ENCODE assay signal across 19 cellular contexts in genomic region chr17:82740906-82741759, GRCh38. TPM values are rescaled to one million over a fixed set of nuclear protein-coding genes. Genes with fewer than 3 reads are reported as not detected.
A peak's percentile ranks its signal among the peaks of the same experiment; 100 is the strongest.
DNase-seq lines count a peak whose midpoint lies in the region; ATAC-seq, FAIRE-seq and TF ChIP-seq lines count a peak whose summit lies in the region.
"Had no signal": no experiment of that assay in that cellular context is flagged by ENCODE, and none has a peak within 500 bp of the region (broad histone marks: within the 10 kb centered on the region; RNA-seq: fewer than 3 reads in every experiment).

No MANE protein-coding gene starts in this region.

- H3K4me3 Mint-ChIP-seq in Caco-2 (ENCODE audit: unreplicated experiment) (peak overlapping the region; percentile 52), endodermal cell (no peak overlapping the region)
- H3K4me3 Mint-ChIP-seq in activated CD8-positive, alpha-beta T cell treated with anti-CD3 and anti-CD28 coated beads for 36 hours: no peak overlapping the region
- H3K4me3 Mint-ChIP-seq: activated naive CD8-positive, alpha-beta T cell; CD4-positive, CD25-positive, alpha-beta regulatory T cell; naive thymus-derived CD4-positive, alpha-beta T cell; T-helper 2 cell treated with Interferon-gamma antibody and Interleukin-4, amounts not matched to agents 5 μg/mL and 100 μg/mL, for 36 hours had no signal

- BruUV-seq in Caco-2 (replicated peaks; lab: Mats Ljungman, UMichigan) (no TSS peak), OCI-LY7 (replicated peaks; lab: Mats Ljungman, UMichigan) (no TSS peak), HepG2 (replicated peaks; lab: Mats Ljungman, UMichigan) (TSS peak; percentile 18)

- peak overlapping the region; percentile 59 for H3K27ac Mint-ChIP-seq in Caco-2 (ENCODE audit: unreplicated experiment)
- no peak overlapping the region for H3K27ac Mint-ChIP-seq in endodermal cell
- no peak overlapping the region for H3K27ac Mint-ChIP-seq in activated CD8-positive, alpha-beta T cell treated with anti-CD3 and anti-CD28 coated beads for 36 hours
- H3K27ac Mint-ChIP-seq: activated naive CD8-positive, alpha-beta T cell; activated T-helper 2 cell treated with anti-CD3 and anti-CD28 coated beads, Interferon-gamma antibody, Interleukin-2, Interleukin-4, amounts not matched to agents 10 μg/mL and 5 μg/mL and 100 μg/mL, durations not matched to agents 14 hours and 24 hours and 36 hours; CD4-positive, CD25-positive, alpha-beta regulatory T cell; T-helper 2 cell treated with Interferon-gamma antibody and Interleukin-4, amounts not matched to agents 5 μg/mL and 100 μg/mL, for 36 hours had no signal

- H3K36me3 Mint-ChIP-seq in Caco-2 (ENCODE audit: insufficient read depth, unreplicated experiment) (peaks cover 80% of the 10 kb centered on the region), endodermal cell (ENCODE audit: low read depth) (peaks cover 69% of the 10 kb centered on the region)
- H3K36me3 Mint-ChIP-seq in activated CD8-positive, alpha-beta T cell treated with anti-CD3 and anti-CD28 coated beads for 36 hours (ENCODE audit: low read depth): peaks cover 20% of the 10 kb centered on the region

- H3K36me3 ChIP-seq in Caco-2 (ENCODE audit: control insufficient read depth, insufficient read depth, low read length) (peaks cover 21% of the 10 kb centered on the region), OCI-LY7 (ENCODE audit: insufficient read depth, low read length) (peaks cover 71% of the 10 kb centered on the region), endodermal cell (ENCODE audit: control insufficient read depth, insufficient read depth, low read length) (peaks cover 66% of the 10 kb centered on the region), HepG2 (replicated peaks in 1 of 2; ENCODE audit: control insufficient read depth in 1 of 2, insufficient read depth in 2 of 2, low read length in 2 of 2) (peaks cover 19 to 40% of the 10 kb centered on the region in 2 experiments)

- H3K4me1 ChIP-seq in Caco-2: peaks cover 12% of the 10 kb centered on the region; the same call in 1 of the 2 replicates
- H3K4me1 ChIP-seq in OCI-LY7 (ENCODE audit: insufficient read depth, low read length, poor library complexity, severe bottlenecking): no peaks in the 10 kb centered on the region
- no peaks in the 10 kb centered on the region for H3K4me1 ChIP-seq in endodermal cell (ENCODE audit: control insufficient read depth, insufficient read depth, low read length)
- peaks cover 58% of the 10 kb centered on the region for H3K4me1 ChIP-seq in HepG2 (ENCODE audit: insufficient read depth, low read length)

- H3K4me3 ChIP-seq in Caco-2 (ENCODE audit: low read depth, low read length) (no peak overlapping the region), OCI-LY7 (ENCODE audit: low read depth, low read length, poor library complexity, severe bottlenecking) (no peak overlapping the region), endodermal cell (ENCODE audit: low read length) (peak overlapping the region; percentile 38), HepG2 (replicated peaks in 1 of 3; ENCODE audit: insufficient read depth in 1 of 3, low read depth in 2 of 3, low read length in 3 of 3) (no peak overlapping the region)
- H3K4me3 ChIP-seq: right atrium auricular region, upper lobe of left lung had no signal

- TF ChIP-seq EP300 in HepG2 (IDR thresholded peaks at IDR 0.05; ENCODE audit: low read depth in 2 of 2, low read length in 2 of 2): peak; percentile 85 to 87; a peak in 3 of 4 replicates
- TF ChIP-seq EP300 in HepG2 (CRISPR knock-in tag; IDR thresholded peaks at IDR 0.05; ENCODE audit: borderline replicate concordance): peak; percentile 85

- no peak overlapping the region for H3K27ac ChIP-seq in OCI-LY7 (ENCODE audit: low read depth, low read length, poor library complexity, severe bottlenecking)
- H3K27ac ChIP-seq in endodermal cell (ENCODE audit: low read depth, low read length): no peak overlapping the region
- H3K27ac ChIP-seq in HepG2 (ENCODE audit: extremely low read length, insufficient read depth, low read length): peak overlapping the region; percentile 74
- H3K27ac ChIP-seq: right atrium auricular region, upper lobe of left lung had no signal

- in situ Hi-C loops in HepG2 (cut with HindIII; ENCODE audit: extremely low pct_ligation_motif_present, low pct_unique_long_range_greater_than_20kb): no loop called here

- POLR2A ChIA-PET in Caco-2 (lab: Charles Lee) (interaction anchor here (0.6 kb wide), 1 partner anchor 338 kb away, joined by 3 read pairs; the partner anchor contains the start of gene METRNL), OCI-LY7 (lab: Charles Lee) (interaction anchor here (0.6 kb wide), 1 partner anchor 13 kb away, joined by 3 read pairs; no protein-coding TSS in a partner anchor), HepG2 (lab: Yijun Ruan, JAX) (interaction anchor here (0.6 to 2.3 kb wide), 6 partner anchors 10 to 348 kb away, joined by 3 to 16 read pairs (median 3); partner anchors contain the start of gene FN3KRP)
- POLR2A ChIA-PET in activated CD8-positive, alpha-beta T cell treated with anti-CD3 and anti-CD28 coated beads for 36 hours (lab: Charles Lee): interaction anchor here (0.5 kb wide), 1 partner anchor 290 kb away, joined by 3 read pairs; the partner anchor contains the start of gene CYBC1

- DNase-seq in Caco-2 (peak; percentile 87 to 90), OCI-LY7 (ENCODE audit: low spot score) (peak; percentile 67), endodermal cell (no peak), HepG2 (ENCODE audit: low spot score) (peak; percentile 93), NCI-H2171 (lab: John Stamatoyannopoulos, UW) (no peak)
- no peak for DNase-seq in activated CD8-positive, alpha-beta T cell treated with anti-CD3 and anti-CD28 coated beads for 36 hours
- DNase-seq: activated CD8-positive, alpha-beta memory T cell treated with anti-CD3 and anti-CD28 coated beads, Interleukin-2, amount 50 U/mL, for 4 hours; CD4-positive, CD25-positive, alpha-beta regulatory T cell; effector CD4-positive, alpha-beta T cell; GF-D8; naive thymus-derived CD4-positive, alpha-beta T cell; NCI-H1048; NCI-H2029; upper lobe of left lung had no signal

- peak; percentile 68 for ATAC-seq in HepG2
- ATAC-seq in activated CD8-positive, alpha-beta T cell treated with anti-CD3 and anti-CD28 coated beads for 36 hours: no peak
- ATAC-seq in HG03442 (IDR thresholded peaks at IDR 0.05; ENCODE audit: unreplicated experiment): no peak
- ATAC-seq: naive thymus-derived CD4-positive, alpha-beta T cell had no signal

- H4K20me1 ChIP-seq in OCI-LY7 (ENCODE audit: insufficient read depth, low read length) (no peaks in the 10 kb centered on the region), HepG2 (ENCODE audit: insufficient read depth, low read length) (no peaks in the 10 kb centered on the region)

- TF ChIP-seq CTCF in Caco-2 (IDR thresholded peaks at IDR 0.05; ENCODE audit: insufficient read depth in 1 of 2, low read depth in 1 of 2, low read length in 1 of 2, severe bottlenecking in 1 of 2, unreplicated experiment in 1 of 2): no peak
- no peak for TF ChIP-seq CTCF in OCI-LY7 (conservative IDR thresholded peaks at IDR 0.05; ENCODE audit: low read length)
- no peak for TF ChIP-seq CTCF in endodermal cell (conservative IDR thresholded peaks at IDR 0.05)
- TF ChIP-seq CTCF in HepG2 (CRISPR knock-in tag; IDR thresholded peaks at IDR 0.05): no peak
- no peak for TF ChIP-seq CTCF in activated CD8-positive, alpha-beta T cell treated with anti-CD3 and anti-CD28 coated beads for 36 hours (IDR thresholded peaks at IDR 0.05)

- TF ChIP-seq POLR2A in HepG2 (IDR thresholded peaks at IDR 0.05; ENCODE audit: insufficient read depth in 1 of 2, low read depth in 2 of 2, low read length in 2 of 2): no peak

- peak; percentile 59; the same call in 1 of the 2 replicates for TF ChIP-seq RAD21 in HepG2 (CRISPR knock-in tag; IDR thresholded peaks at IDR 0.05)

- WGBS in endodermal cell (ENCODE audit: insufficient coverage in 1 of 2, insufficient read length in 1 of 2), 2 experiments: 94 to 100% methylated on average over 4 to 9 of the region's 10 CpGs
- 83% methylated on average over 10 of the region's 10 CpGs for WGBS in HepG2 (ENCODE audit: low lambda C conversion rate)

- H3K4me1 Mint-ChIP-seq in Caco-2 (ENCODE audit: low read depth, unreplicated experiment) (no peaks in the 10 kb centered on the region), endodermal cell (peaks cover 8% of the 10 kb centered on the region)
- H3K4me1 Mint-ChIP-seq in activated CD8-positive, alpha-beta T cell treated with anti-CD3 and anti-CD28 coated beads for 36 hours (ENCODE audit: low read depth): no peaks in the 10 kb centered on the region

- H3K9me3 Mint-ChIP-seq in Caco-2 (ENCODE audit: unreplicated experiment) (peaks cover 25% of the 10 kb centered on the region), endodermal cell (peaks cover 46% of the 10 kb centered on the region)
- peaks cover 15% of the 10 kb centered on the region for H3K9me3 Mint-ChIP-seq in activated CD8-positive, alpha-beta T cell treated with anti-CD3 and anti-CD28 coated beads for 36 hours

- no peak overlapping the region for H3K9ac ChIP-seq in endodermal cell (ENCODE audit: extremely low read depth, low read length, poor library complexity, severe bottlenecking)
- H3K9ac ChIP-seq in HepG2 (ENCODE audit: insufficient read depth, low read depth, low read length): peak overlapping the region; percentile 2; the same call in 1 of the 2 replicates

- CTCF ChIA-PET in Caco-2 (lab: Charles Lee) (interaction anchor here (0.5 kb wide), 1 partner anchor 136 kb away, joined by 4 read pairs; no protein-coding TSS in a partner anchor), OCI-LY7 (lab: Charles Lee; ENCODE audit: unreplicated experiment) (no interaction called here), HepG2 (lab: Yijun Ruan, JAX; ENCODE audit: low intra/inter-chr PET ratio, low total read pairs) (interaction anchor here (1.0 kb wide), 1 partner anchor 72 kb away, joined by 3 read pairs; no protein-coding TSS in a partner anchor)
- CTCF ChIA-PET in activated CD8-positive, alpha-beta T cell treated with anti-CD3 and anti-CD28 coated beads for 36 hours (lab: Charles Lee): interaction anchor here (0.9 kb wide), 1 partner anchor 14 kb away, joined by 3 read pairs; no protein-coding TSS in a partner anchor

- H3K4me2 ChIP-seq in OCI-LY7 (ENCODE audit: low read length) (no peak overlapping the region), HepG2 (ENCODE audit: low read depth, low read length) (peak overlapping the region; percentile 30; the same call in 1 of the 2 replicates)

- H3K27me3 Mint-ChIP-seq in Caco-2 (ENCODE audit: insufficient read depth, unreplicated experiment): no peaks in the 10 kb centered on the region
- peaks cover 2% of the 10 kb centered on the region for H3K27me3 Mint-ChIP-seq in endodermal cell (ENCODE audit: insufficient read depth)
- no peaks in the 10 kb centered on the region for H3K27me3 Mint-ChIP-seq in activated CD8-positive, alpha-beta T cell treated with anti-CD3 and anti-CD28 coated beads for 36 hours
- H3K27me3 Mint-ChIP-seq: activated naive CD8-positive, alpha-beta T cell; naive thymus-derived CD4-positive, alpha-beta T cell had no signal

- FAIRE-seq in HepG2 (lab: Jason Lieb, UNC): peak; percentile 92

- no peak overlapping the region for H2AFZ ChIP-seq in OCI-LY7 (ENCODE audit: low read length)
- no peak overlapping the region for H2AFZ ChIP-seq in HepG2 (ENCODE audit: low read length)

- H3K27me3 ChIP-seq in Caco-2 (replicated peaks; ENCODE audit: control insufficient read depth, insufficient read depth, low read length) (no peaks in the 10 kb centered on the region), endodermal cell (ENCODE audit: control insufficient read depth, insufficient read depth, low read length, poor library complexity, severe bottlenecking) (no peaks in the 10 kb centered on the region), HepG2 (ENCODE audit: control insufficient read depth in 1 of 2, insufficient read depth in 2 of 2, low read length in 2 of 2) (no peaks in the 10 kb centered on the region)
- H3K27me3 ChIP-seq: right atrium auricular region, upper lobe of left lung had no signal

- H3K9me3 ChIP-seq in Caco-2 (peaks cover 25% of the 10 kb centered on the region), OCI-LY7 (ENCODE audit: low read length) (peaks cover 35% of the 10 kb centered on the region), endodermal cell (ENCODE audit: control insufficient read depth, low read length) (peaks cover 30% of the 10 kb centered on the region), HepG2 (ENCODE audit: low read length) (peaks cover 17% of the 10 kb centered on the region)
- H3K9me3 ChIP-seq: right atrium auricular region had no signal

- intact Hi-C loops in Caco-2 (cut with micrococcal nuclease; ENCODE audit: unreplicated experiment): no loop called here
- intact Hi-C loops in OCI-LY7 (cut with micrococcal nuclease; ENCODE audit: unreplicated experiment): no loop called here
- intact Hi-C loops in HepG2 (cut with micrococcal nuclease; ENCODE audit: unreplicated experiment): loop anchor here (2.0 kb wide), 1 partner anchor 24 kb away; the partner anchor contains the start of gene FN3KRP
- intact Hi-C loops in activated CD8-positive, alpha-beta T cell treated with anti-CD3 and anti-CD28 coated beads for 36 hours (cut with micrococcal nuclease): no loop called here

- no peaks in the 10 kb centered on the region for H3K79me2 ChIP-seq in OCI-LY7 (ENCODE audit: insufficient read depth, low read depth, low read length)
- H3K79me2 ChIP-seq in HepG2 (ENCODE audit: insufficient read depth, low read length): peaks cover 14% of the 10 kb centered on the region

- no peaks in the 10 kb centered on the region for H3K9me2 ChIP-seq in OCI-LY7 (ENCODE audit: insufficient read depth, low read length)

RNA-seq across cellular contexts. Expression of gene FN3K, which starts 5.7 kb away (rescaled TPM):
- 55.7 and 60.0 TPM in 2 replicates for total RNA-seq in Caco-2 (2022)
- total RNA-seq in OCI-LY7 (2014; rRNA removed; shearing (Covaris generic)): 3.8 and 5.0 TPM in 2 replicates
- total RNA-seq in OCI-LY7 (2022): 31.2 and 32.3 TPM in 2 replicates
- total RNA-seq in endodermal cell: 10 to 100 TPM; 24.7 to 35.6 TPM
- polyA plus RNA-seq in endodermal cell (2013, experiment 1 of 2): 17.1 TPM
- polyA plus RNA-seq in endodermal cell (2013, experiment 2 of 2): 17.1 TPM
- total RNA-seq in HepG2 (2016; rRNA removed; fragmentation: Illumina TruSeq; extraction: Trizol): 12.2 and 22.0 TPM in 2 replicates
- total RNA-seq in HepG2 (2016; cell fraction: cytosol; rRNA removed; fragmentation: Illumina TruSeq; extraction: Trizol; ENCODE audit: low read depth): 9.6 and 10.3 TPM in 2 replicates
- 12.7 and 23.9 TPM in 2 replicates for total RNA-seq in HepG2 (2016; cell fraction: insoluble cytoplasmic fraction; rRNA removed; fragmentation: Illumina TruSeq; extraction: Trizol)
- total RNA-seq in HepG2 (2016; cell fraction: membrane; rRNA removed; fragmentation: Illumina TruSeq; extraction: Trizol): 17.0 and 17.4 TPM in 2 replicates
- total RNA-seq in HepG2 (2016; cell fraction: nucleus; rRNA removed; fragmentation: Illumina TruSeq; extraction: Trizol): 29.1 and 32.3 TPM in 2 replicates
- 3.5 and 5.7 TPM in 2 replicates for polyA plus RNA-seq in HepG2 (2011; rRNA removed)
- polyA plus RNA-seq in HepG2 (2011; cell fraction: cytosol; rRNA removed): 1.9 and 2.0 TPM in 2 replicates
- polyA plus RNA-seq in HepG2 (2011; cell fraction: nucleus; rRNA removed): 27.8 and 27.9 TPM in 2 replicates
- 48.6 and 58.1 TPM in 2 replicates for polyA plus RNA-seq in HepG2 (2012)
- 21.3 and 21.5 TPM in 2 replicates for polyA plus RNA-seq in HepG2 (2016; cell fraction: cytosol; fragmentation: Illumina TruSeq; extraction: Trizol; ENCODE audit: low read depth)
- polyA plus RNA-seq in HepG2 (2016; cell fraction: insoluble cytoplasmic fraction; fragmentation: Illumina TruSeq; extraction: Trizol; ENCODE audit: low read depth): 52.3 and 61.0 TPM in 2 replicates
- 23.7 and 26.9 TPM in 2 replicates for polyA plus RNA-seq in HepG2 (2016; cell fraction: membrane; fragmentation: Illumina TruSeq; extraction: Trizol; ENCODE audit: low read depth)
- polyA plus RNA-seq in HepG2 (2016; cell fraction: nucleus; fragmentation: Illumina TruSeq; extraction: Trizol; ENCODE audit: insufficient read depth, low read depth): 78.1 and 80.9 TPM in 2 replicates
- 1.6 and 9.2 TPM in 2 replicates for polyA minus RNA-seq in HepG2 (2011; rRNA and poly(A)+ RNA removed; ENCODE audit: low replicate concordance)
- polyA minus RNA-seq in HepG2 (2011; cell fraction: cytosol; rRNA and poly(A)+ RNA removed): 17.1 and 26.0 TPM in 2 replicates
- polyA minus RNA-seq in HepG2 (2011; cell fraction: nucleus; rRNA and poly(A)+ RNA removed): 24.3 and 29.1 TPM in 2 replicates
- 1 to 10 TPM in 1 of 2 experiments, under 1 TPM in 1; 0.96 to 1.2 TPM for total RNA-seq in activated CD8-positive, alpha-beta T cell treated with anti-CD3 and anti-CD28 coated beads for 36 hours

RNA-seq across cellular contexts. Expression of gene TBCD, which starts 10.7 kb away (rescaled TPM):
- 94.6 and 108 TPM in 2 replicates for total RNA-seq in Caco-2 (2022)
- total RNA-seq in OCI-LY7 (2014; rRNA removed; shearing (Covaris generic)): 57.0 and 87.8 TPM in 2 replicates
- total RNA-seq in OCI-LY7 (2022): 134 and 145 TPM in 2 replicates
- total RNA-seq in endodermal cell: 100 to 1,000 TPM; 107 TPM
- polyA plus RNA-seq in endodermal cell (2013, experiment 1 of 2): 107 TPM
- polyA plus RNA-seq in endodermal cell (2013, experiment 2 of 2): 106 TPM
- 33.9 and 49.6 TPM in 2 replicates for total RNA-seq in HepG2 (2016; rRNA removed; fragmentation: Illumina TruSeq; extraction: Trizol)
- 98.6 and 103 TPM in 2 replicates for total RNA-seq in HepG2 (2016; cell fraction: cytosol; rRNA removed; fragmentation: Illumina TruSeq; extraction: Trizol; ENCODE audit: low read depth)
- 32.6 and 40.4 TPM in 2 replicates for total RNA-seq in HepG2 (2016; cell fraction: insoluble cytoplasmic fraction; rRNA removed; fragmentation: Illumina TruSeq; extraction: Trizol)
- total RNA-seq in HepG2 (2016; cell fraction: membrane; rRNA removed; fragmentation: Illumina TruSeq; extraction: Trizol): 28.6 and 30.6 TPM in 2 replicates
- 44.9 and 51.2 TPM in 2 replicates for total RNA-seq in HepG2 (2016; cell fraction: nucleus; rRNA removed; fragmentation: Illumina TruSeq; extraction: Trizol)
- 54.8 and 58.7 TPM in 2 replicates for polyA plus RNA-seq in HepG2 (2011; rRNA removed)
- polyA plus RNA-seq in HepG2 (2011; cell fraction: cytosol; rRNA removed): 29.1 and 46.9 TPM in 2 replicates
- polyA plus RNA-seq in HepG2 (2011; cell fraction: nucleus; rRNA removed): 327 and 449 TPM in 2 replicates
- 37.3 and 41.7 TPM in 2 replicates for polyA plus RNA-seq in HepG2 (2012)
- polyA plus RNA-seq in HepG2 (2016; cell fraction: cytosol; fragmentation: Illumina TruSeq; extraction: Trizol; ENCODE audit: low read depth): 3.7 and 4.9 TPM in 2 replicates
- 39.7 and 51.2 TPM in 2 replicates for polyA plus RNA-seq in HepG2 (2016; cell fraction: insoluble cytoplasmic fraction; fragmentation: Illumina TruSeq; extraction: Trizol; ENCODE audit: low read depth)
- 5.6 and 6.8 TPM in 2 replicates for polyA plus RNA-seq in HepG2 (2016; cell fraction: membrane; fragmentation: Illumina TruSeq; extraction: Trizol; ENCODE audit: low read depth)
- 140 and 151 TPM in 2 replicates for polyA plus RNA-seq in HepG2 (2016; cell fraction: nucleus; fragmentation: Illumina TruSeq; extraction: Trizol; ENCODE audit: insufficient read depth, low read depth)
- polyA minus RNA-seq in HepG2 (2011; rRNA and poly(A)+ RNA removed; ENCODE audit: low replicate concordance): 67.0 and 125 TPM in 2 replicates
- polyA minus RNA-seq in HepG2 (2011; cell fraction: cytosol; rRNA and poly(A)+ RNA removed): 38.0 and 45.2 TPM in 2 replicates
- polyA minus RNA-seq in HepG2 (2011; cell fraction: nucleus; rRNA and poly(A)+ RNA removed): 51.1 and 51.6 TPM in 2 replicates
- total RNA-seq in activated CD8-positive, alpha-beta T cell treated with anti-CD3 and anti-CD28 coated beads for 36 hours: 10 to 100 TPM; 77.8 to 85.8 TPM

RNA-seq across cellular contexts. Expression of gene FN3KRP, which starts 24.6 kb away (rescaled TPM):
- total RNA-seq in Caco-2 (2022): 47.2 and 53.6 TPM in 2 replicates
- 52.1 and 56.5 TPM in 2 replicates for total RNA-seq in OCI-LY7 (2014; rRNA removed; shearing (Covaris generic))
- total RNA-seq in OCI-LY7 (2022): 91.8 and 99.4 TPM in 2 replicates
- 10 to 100 TPM; 34.5 to 40.0 TPM for total RNA-seq in endodermal cell
- 32.5 TPM for polyA plus RNA-seq in endodermal cell (2013, experiment 1 of 2)
- 33.8 TPM for polyA plus RNA-seq in endodermal cell (2013, experiment 2 of 2)
- total RNA-seq in HepG2 (2016; rRNA removed; fragmentation: Illumina TruSeq; extraction: Trizol): 28.2 and 36.1 TPM in 2 replicates
- 5.3 and 7.1 TPM in 2 replicates for total RNA-seq in HepG2 (2016; cell fraction: cytosol; rRNA removed; fragmentation: Illumina TruSeq; extraction: Trizol; ENCODE audit: low read depth)
- total RNA-seq in HepG2 (2016; cell fraction: insoluble cytoplasmic fraction; rRNA removed; fragmentation: Illumina TruSeq; extraction: Trizol): 27.6 and 34.8 TPM in 2 replicates
- 17.5 and 18.4 TPM in 2 replicates for total RNA-seq in HepG2 (2016; cell fraction: membrane; rRNA removed; fragmentation: Illumina TruSeq; extraction: Trizol)
- total RNA-seq in HepG2 (2016; cell fraction: nucleus; rRNA removed; fragmentation: Illumina TruSeq; extraction: Trizol): 16.5 and 21.0 TPM in 2 replicates
- polyA plus RNA-seq in HepG2 (2011; rRNA removed): 22.1 and 22.4 TPM in 2 replicates
- polyA plus RNA-seq in HepG2 (2011; cell fraction: cytosol; rRNA removed): 17.7 and 18.3 TPM in 2 replicates
- polyA plus RNA-seq in HepG2 (2011; cell fraction: nucleus; rRNA removed): 34.0 and 36.3 TPM in 2 replicates
- 27.4 and 37.9 TPM in 2 replicates for polyA plus RNA-seq in HepG2 (2012)
- polyA plus RNA-seq in HepG2 (2016; cell fraction: cytosol; fragmentation: Illumina TruSeq; extraction: Trizol; ENCODE audit: low read depth): 6.9 and 7.2 TPM in 2 replicates
- polyA plus RNA-seq in HepG2 (2016; cell fraction: insoluble cytoplasmic fraction; fragmentation: Illumina TruSeq; extraction: Trizol; ENCODE audit: low read depth): 54.4 and 62.2 TPM in 2 replicates
- 14.4 and 14.9 TPM in 2 replicates for polyA plus RNA-seq in HepG2 (2016; cell fraction: membrane; fragmentation: Illumina TruSeq; extraction: Trizol; ENCODE audit: low read depth)
- 57.5 and 59.5 TPM in 2 replicates for polyA plus RNA-seq in HepG2 (2016; cell fraction: nucleus; fragmentation: Illumina TruSeq; extraction: Trizol; ENCODE audit: insufficient read depth, low read depth)
- polyA minus RNA-seq in HepG2 (2011; rRNA and poly(A)+ RNA removed; ENCODE audit: low replicate concordance): 13.3 and 23.3 TPM in 2 replicates
- 11.0 and 11.2 TPM in 2 replicates for polyA minus RNA-seq in HepG2 (2011; cell fraction: cytosol; rRNA and poly(A)+ RNA removed)
- 9.8 and 12.2 TPM in 2 replicates for polyA minus RNA-seq in HepG2 (2011; cell fraction: nucleus; rRNA and poly(A)+ RNA removed)
- total RNA-seq in activated CD8-positive, alpha-beta T cell treated with anti-CD3 and anti-CD28 coated beads for 36 hours: 10 to 100 TPM; 28.3 to 32.8 TPM

RNA-seq across cellular contexts. Expression of gene RAB40B, which starts 42.6 kb away (rescaled TPM):
- total RNA-seq in Caco-2 (2022) (6.3 and 8.8 TPM in 2 replicates), OCI-LY7 (2022) (20.7 and 21.4 TPM in 2 replicates), endodermal cell (1 to 10 TPM; 1.2 to 4.6 TPM), HepG2 (2016; rRNA removed; fragmentation: Illumina TruSeq; extraction: Trizol) (4.4 and 6.2 TPM in 2 replicates)
- total RNA-seq in OCI-LY7 (2014; rRNA removed; shearing (Covaris generic)): 10.1 and 22.1 TPM in 2 replicates
- 7.2 TPM for polyA plus RNA-seq in endodermal cell (2013, experiment 1 of 2)
- 5.1 TPM for polyA plus RNA-seq in endodermal cell (2013, experiment 2 of 2)
- total RNA-seq in HepG2 (2016; cell fraction: cytosol; rRNA removed; fragmentation: Illumina TruSeq; extraction: Trizol; ENCODE audit: low read depth): 8.6 and 11.9 TPM in 2 replicates
- total RNA-seq in HepG2 (2016; cell fraction: insoluble cytoplasmic fraction; rRNA removed; fragmentation: Illumina TruSeq; extraction: Trizol): 6.2 and 7.4 TPM in 2 replicates
- 18.5 and 22.6 TPM in 2 replicates for total RNA-seq in HepG2 (2016; cell fraction: membrane; rRNA removed; fragmentation: Illumina TruSeq; extraction: Trizol)
- 3.7 TPM in 2 replicates for total RNA-seq in HepG2 (2016; cell fraction: nucleus; rRNA removed; fragmentation: Illumina TruSeq; extraction: Trizol)
- 6.5 and 7.2 TPM in 2 replicates for polyA plus RNA-seq in HepG2 (2011; rRNA removed)
- polyA plus RNA-seq in HepG2 (2011; cell fraction: cytosol; rRNA removed): 5.7 and 9.9 TPM in 2 replicates
- 10.8 and 12.6 TPM in 2 replicates for polyA plus RNA-seq in HepG2 (2011; cell fraction: nucleus; rRNA removed)
- 6.2 and 7.3 TPM in 2 replicates for polyA plus RNA-seq in HepG2 (2012)
- polyA plus RNA-seq in HepG2 (2016; cell fraction: cytosol; fragmentation: Illumina TruSeq; extraction: Trizol; ENCODE audit: low read depth): 25.0 and 26.7 TPM in 2 replicates
- polyA plus RNA-seq in HepG2 (2016; cell fraction: insoluble cytoplasmic fraction; fragmentation: Illumina TruSeq; extraction: Trizol; ENCODE audit: low read depth): 7.0 and 7.6 TPM in 2 replicates
- 27.5 and 28.9 TPM in 2 replicates for polyA plus RNA-seq in HepG2 (2016; cell fraction: membrane; fragmentation: Illumina TruSeq; extraction: Trizol; ENCODE audit: low read depth)
- 8.7 and 12.0 TPM in 2 replicates for polyA plus RNA-seq in HepG2 (2016; cell fraction: nucleus; fragmentation: Illumina TruSeq; extraction: Trizol; ENCODE audit: insufficient read depth, low read depth)
- 3.1 and 8.9 TPM in 2 replicates for polyA minus RNA-seq in HepG2 (2011; rRNA and poly(A)+ RNA removed; ENCODE audit: low replicate concordance)
- polyA minus RNA-seq in HepG2 (2011; cell fraction: cytosol; rRNA and poly(A)+ RNA removed): 1.4 and 3.2 TPM in 2 replicates
- 2.7 TPM in 2 replicates for polyA minus RNA-seq in HepG2 (2011; cell fraction: nucleus; rRNA and poly(A)+ RNA removed)
- total RNA-seq in activated CD8-positive, alpha-beta T cell treated with anti-CD3 and anti-CD28 coated beads for 36 hours: 1 to 10 TPM; 1.6 to 3.4 TPM

Comparison
In these comparisons a context has a peak if more than half of its experiments do, and no peak if none do; other contexts are left out.
1. DNase-seq: peak in Caco-2 (2 of 2), OCI-LY7 (single experiment) and HepG2 (single experiment); none in endodermal cell (single experiment), activated CD8-positive, alpha-beta T cell treated with anti-CD3 and anti-CD28 coated beads for 36 hours (single experiment) and NCI-H2171 (single experiment).